ENCODE assay signal across 14 cellular contexts in genomic region chr10:119680668-119681070, GRCh38. TPM values are rescaled to one million over a fixed set of nuclear protein-coding genes. Genes with fewer than 3 reads are reported as not detected.
DNase-seq lines count a peak whose midpoint lies in the region; ATAC-seq and TF ChIP-seq lines count a peak whose summit lies in the region.
"Had no signal": no experiment of that assay in that cellular context is flagged by ENCODE, and none has a peak within 500 bp of the region (broad histone marks: within the 10 kb centered on the region; RNA-seq: fewer than 3 reads in every experiment).

No MANE protein-coding gene starts in this region.

- peak overlapping the region; percentile 100 for H3K27ac ChIP-seq in RWPE2 (ENCODE audit: poor library complexity, severe bottlenecking)
- peak overlapping the region; percentile 82 to 92 (median 90) for H3K27ac ChIP-seq in esophagus squamous epithelium

- H3K9me3 ChIP-seq in RWPE2 (ENCODE audit: severe bottlenecking): no peaks in the 10 kb centered on the region
- no peaks in the 10 kb centered on the region for H3K9me3 ChIP-seq in esophagus squamous epithelium
- H3K9me3 ChIP-seq: neutrophil had no signal

- H3K27me3 Mint-ChIP-seq in CD14-positive monocyte (ENCODE audit: low read depth in 3 of 3): peaks cover 0 to 2% (median 0%) of the 10 kb centered on the region in 3 donors
- H3K27me3 Mint-ChIP-seq in osteocyte (ENCODE audit: unreplicated experiment): no peaks in the 10 kb centered on the region
- H3K27me3 Mint-ChIP-seq in immature natural killer cell (ENCODE audit: low read depth in 3 of 3): peaks cover 3 to 6% (median 4%) of the 10 kb centered on the region in 3 donors

- H3K4me1 ChIP-seq in RWPE2 (ENCODE audit: insufficient read depth, poor library complexity, severe bottlenecking): peaks cover 53% of the 10 kb centered on the region
- H3K4me1 ChIP-seq in esophagus squamous epithelium: peaks cover 26 to 63% (median 31%) of the 10 kb centered on the region in 3 donors

- H3K9me3 Mint-ChIP-seq in CD14-positive monocyte: no peaks in the 10 kb centered on the region
- H3K9me3 Mint-ChIP-seq in osteocyte (ENCODE audit: unreplicated experiment): no peaks in the 10 kb centered on the region
- no peaks in the 10 kb centered on the region for H3K9me3 Mint-ChIP-seq in immature natural killer cell
- H3K9me3 Mint-ChIP-seq: effector memory CD8-positive, alpha-beta T cell had no signal

- intact Hi-C loops in CD14-positive monocyte (cut with micrococcal nuclease): loop anchor here in 1 of 2 donors (10.0 kb wide), 1 partner anchor 174 kb away; no protein-coding TSS in a partner anchor
- intact Hi-C loops in esophagus squamous epithelium (cut with DNase I): loop anchor here (10.0 kb wide), 1 partner anchor 184 kb away; no protein-coding TSS in a partner anchor

- H3K4me3 ChIP-seq in RWPE2 (ENCODE audit: severe bottlenecking) (no peak overlapping the region), esophagus squamous epithelium (peak overlapping the region in 2 of 4 donors; percentile 20 to 29)

- TF ChIP-seq CTCF in CD14-positive monocyte (IDR thresholded peaks at IDR 0.05) (no peak), RWPE2 (IDR thresholded peaks at IDR 0.05; ENCODE audit: poor library complexity, severe bottlenecking) (no peak), esophagus squamous epithelium (IDR thresholded peaks at IDR 0.05) (no peak), osteocyte (IDR thresholded peaks at IDR 0.05) (no peak)

- H3K27me3 ChIP-seq in RWPE2 (ENCODE audit: insufficient read depth, poor library complexity, severe bottlenecking) (no peaks in the 10 kb centered on the region), esophagus squamous epithelium (no peaks in the 10 kb centered on the region)
- H3K27me3 ChIP-seq: neutrophil had no signal

- ATAC-seq in RWPE2 (ENCODE audit: low read depth): peak; percentile 77
- no peak for ATAC-seq in GM21737 (IDR thresholded peaks at IDR 0.05; ENCODE audit: unreplicated experiment)
- ATAC-seq: effector memory CD8-positive, alpha-beta T cell; WTC11 had no signal

- H3K36me3 ChIP-seq in RWPE2 (ENCODE audit: low read depth) (peaks cover 26% of the 10 kb centered on the region), esophagus squamous epithelium (peaks cover 13 to 28% (median 17%) of the 10 kb centered on the region in 3 donors)
- H3K36me3 ChIP-seq: neutrophil had no signal

- peaks cover 16 to 17% of the 10 kb centered on the region in 2 donors for H3K36me3 Mint-ChIP-seq in CD14-positive monocyte
- H3K36me3 Mint-ChIP-seq in osteocyte (ENCODE audit: unreplicated experiment): peaks cover 17% of the 10 kb centered on the region
- H3K36me3 Mint-ChIP-seq in immature natural killer cell: peaks cover 0 to 8% (median 4%) of the 10 kb centered on the region in 3 donors

- TF ChIP-seq POLR2A in esophagus squamous epithelium (IDR thresholded peaks at IDR 0.05): no peak

- H3K27ac Mint-ChIP-seq in CD14-positive monocyte (peak overlapping the region; percentile 51 to 91 (median 72)), osteocyte (ENCODE audit: unreplicated experiment) (peak overlapping the region; percentile 56), immature natural killer cell (no peak overlapping the region)
- H3K27ac Mint-ChIP-seq: effector memory CD8-positive, alpha-beta T cell had no signal

- H3K4me1 Mint-ChIP-seq in CD14-positive monocyte (peaks cover 39% of the 10 kb centered on the region), osteocyte (ENCODE audit: unreplicated experiment) (peaks cover 50% of the 10 kb centered on the region), immature natural killer cell (no peaks in the 10 kb centered on the region)

- H3K4me3 Mint-ChIP-seq in CD14-positive monocyte (no peak overlapping the region), osteocyte (ENCODE audit: unreplicated experiment) (peak overlapping the region; percentile 35), immature natural killer cell (no peak overlapping the region)
- H3K4me3 Mint-ChIP-seq: effector memory CD8-positive, alpha-beta T cell; WTC11 had no signal

- 13 to 23% methylated on average over 8 to 9 of the region's 9 CpGs for WGBS in esophagus squamous epithelium, 2 donors

- DNase-seq in CD14-positive monocyte (ENCODE audit: low spot score) (no peak), RWPE2 (ENCODE audit: low spot score) (peak; percentile 89), esophagus squamous epithelium (lab: John Stamatoyannopoulos, UW) (no peak), osteocyte (ENCODE audit: extremely low spot score, unreplicated experiment) (no peak), NCI-H1092 treated with DMSO at 0.1 percent for 48 hours (lab: John Stamatoyannopoulos, UW) (no peak), immature natural killer cell (no peak), T1000 (lab: John Stamatoyannopoulos, UW) (no peak)
- DNase-seq: activated naive CD4-positive, alpha-beta T cell treated with Interleukin-2 at 50 U/mL for 16 hours; C1 segment of cervical spinal cord; effector memory CD8-positive, alpha-beta T cell; NCI-H1694 treated with DMSO at 0.1 percent for 48 hours had no signal

RNA-seq across cellular contexts. Expression of gene BAG3, which starts 29.5 kb away (rescaled TPM):
- polyA plus RNA-seq in CD14-positive monocyte (1 to 10 TPM; 1.0 to 2.8 TPM), immature natural killer cell (1 to 10 TPM in 2 of 3 donors, under 1 TPM in 1; 0.57 to 3.1 (median 2.2) TPM)
- total RNA-seq in esophagus squamous epithelium (100 to 1,000 TPM in 1 of 4 donors, 10 to 100 TPM in 3; 51.6 to 102 (median 57.2) TPM), osteocyte (40.1 and 41.0 TPM in 2 replicates)

RNA-seq across cellular contexts. Expression of gene INPP5F, which starts 45.2 kb away (rescaled TPM):
- polyA plus RNA-seq in CD14-positive monocyte (1 to 10 TPM; 5.1 to 6.9 TPM), immature natural killer cell (1 to 10 TPM; 6.7 to 8.0 (median 6.8) TPM)
- total RNA-seq in esophagus squamous epithelium (10 to 100 TPM in 2 of 4 donors, 1 to 10 TPM in 2; 5.3 to 11.4 (median 9.4) TPM), osteocyte (36.8 and 38.6 TPM in 2 replicates)

Comparison
In these comparisons a context has a peak if more than half of its experiments do, and no peak if none do; other contexts are left out.
1. H3K27ac Mint-ChIP-seq: peak in CD14-positive monocyte (7 of 7) and osteocyte (single experiment); none in immature natural killer cell (0 of 6).